Comparison of ENCODE assay signal across 12 cellular contexts in the genomic region with DNA sequence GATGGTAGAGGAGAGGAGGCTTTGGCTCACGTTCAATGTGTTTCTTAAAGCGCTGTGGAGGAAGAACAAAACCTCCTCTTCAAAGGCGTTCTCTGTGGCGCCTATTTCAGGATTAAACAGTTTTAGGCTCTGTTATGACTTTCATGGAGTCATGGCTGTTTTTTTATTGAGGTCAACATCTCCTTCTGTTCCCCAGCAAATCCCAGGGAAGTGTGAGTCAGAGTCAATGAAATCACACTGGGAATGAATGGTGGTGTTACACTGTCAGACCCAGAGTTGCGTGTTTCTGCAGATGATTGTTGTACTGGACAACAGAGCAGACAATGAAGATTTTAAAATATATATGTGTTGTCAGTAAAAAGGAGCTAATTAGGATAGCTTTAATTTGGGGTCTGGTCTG.
A peak's percentile ranks its signal among the peaks of the same experiment; 100 is the strongest.
DNase-seq lines count a peak whose midpoint lies in the region; ATAC-seq, FAIRE-seq and TF ChIP-seq lines count a peak whose summit lies in the region.
"Had no signal": no experiment of that assay in that cellular context is flagged by ENCODE, and none has a peak within 500 bp of the region (broad histone marks: within the 10 kb centered on the region; RNA-seq: fewer than 3 reads in every experiment).

No MANE protein-coding gene starts in this region.

- H3K27me3 ChIP-seq in astrocyte (ENCODE audit: insufficient read depth, low read length) (no peaks in the 10 kb centered on the region), heart right ventricle (no peaks in the 10 kb centered on the region), skeletal muscle satellite cell (ENCODE audit: control insufficient read depth, insufficient read depth, low read length) (no peaks in the 10 kb centered on the region), vagina (no peaks in the 10 kb centered on the region)

- H3K27ac Mint-ChIP-seq in astrocyte (ENCODE audit: unreplicated experiment): peak overlapping the region; percentile 96
- no peak overlapping the region for H3K27ac Mint-ChIP-seq in stimulated activated naive B cell treated with anti-CD40 and anti-IgM and Interleukin-4, amounts not matched to agents 10 μg/mL and 1 μg/mL and 100 μg/mL, for 72 hours
- H3K27ac Mint-ChIP-seq: activated naive CD8-positive, alpha-beta T cell treated with anti-CD3 and anti-CD28 coated beads for 36 hours had no signal

- H3K9ac ChIP-seq in astrocyte (ENCODE audit: low read length) (peak overlapping the region; percentile 66), skeletal muscle satellite cell (ENCODE audit: low read depth, low read length) (peak overlapping the region; percentile 31)

- FAIRE-seq in astrocyte (lab: Jason Lieb, UNC): peak; percentile 93

- H3K4me1 ChIP-seq in astrocyte (ENCODE audit: insufficient read depth, low read length) (peaks cover 36% of the 10 kb centered on the region), heart right ventricle (peaks cover 0 to 36% (median 29%) of the 10 kb centered on the region in 9 donors), skeletal muscle satellite cell (ENCODE audit: control insufficient read depth, insufficient read depth, low read length) (peaks cover 35% of the 10 kb centered on the region), vagina (peaks cover 16% of the 10 kb centered on the region)

- H3K9me3 ChIP-seq in astrocyte (ENCODE audit: insufficient read depth, low read depth, low read length) (no peaks in the 10 kb centered on the region), heart right ventricle (no peaks in the 10 kb centered on the region), skeletal muscle satellite cell (replicated peaks; ENCODE audit: low read length) (no peaks in the 10 kb centered on the region), vagina (no peaks in the 10 kb centered on the region)

- intact Hi-C loops in heart right ventricle (cut with DNase I): loop anchor here in 1 of 10 donors (10.0 kb wide), 1 partner anchor 122 kb away; no protein-coding TSS in a partner anchor
- intact Hi-C loops in vagina (cut with DNase I): no loop called here

- H3K36me3 ChIP-seq in astrocyte (ENCODE audit: insufficient read depth, low read length) (no peaks in the 10 kb centered on the region), heart right ventricle (no peaks in the 10 kb centered on the region), skeletal muscle satellite cell (ENCODE audit: insufficient read depth, low read length) (no peaks in the 10 kb centered on the region), vagina (no peaks in the 10 kb centered on the region)

- H3K4me1 Mint-ChIP-seq in astrocyte (ENCODE audit: low read depth, unreplicated experiment): peaks cover 33% of the 10 kb centered on the region
- peaks cover 4 to 12% of the 10 kb centered on the region in 2 donors for H3K4me1 Mint-ChIP-seq in stimulated activated naive B cell treated with anti-CD40 and anti-IgM and Interleukin-4, amounts not matched to agents 10 μg/mL and 1 μg/mL and 100 μg/mL, for 72 hours
- H3K4me1 Mint-ChIP-seq: activated naive CD8-positive, alpha-beta T cell treated with anti-CD3 and anti-CD28 coated beads for 36 hours had no signal

- no peaks in the 10 kb centered on the region for H3K79me2 ChIP-seq in astrocyte (ENCODE audit: insufficient read depth, low read length)

- 74 to 78% methylated on average over 5 of the region's 5 CpGs for WGBS in heart right ventricle, 2 donors

- TF ChIP-seq CTCF in astrocyte (IDR thresholded peaks at IDR 0.05; ENCODE audit: insufficient read depth, low read depth, low read length) (no peak), heart right ventricle (IDR thresholded peaks at IDR 0.05) (no peak), vagina (IDR thresholded peaks at IDR 0.05) (no peak)

- H3K27ac ChIP-seq in astrocyte (ENCODE audit: low read depth, low read length): peak overlapping the region; percentile 89
- H3K27ac ChIP-seq in heart right ventricle: peak overlapping the region in 6 of 10 donors; percentile 16 to 64 (median 48)
- no peak overlapping the region for H3K27ac ChIP-seq in vagina
- H3K27ac ChIP-seq: VCaP had no signal

- DNase-seq in GOT3 (lab: John Stamatoyannopoulos, UW): peak; percentile 20
- DNase-seq in astrocyte (ENCODE audit: low read depth): peak; percentile 93
- DNase-seq in heart right ventricle: peak in 1 of 2 donors; percentile 11
- no peak for DNase-seq in GDM1 (lab: John Stamatoyannopoulos, UW)
- no peak for DNase-seq in vagina (ENCODE audit: extremely low spot score in 2 of 2)
- no peak for DNase-seq in SHP77 (lab: John Stamatoyannopoulos, UW)
- DNase-seq in stimulated activated naive B cell treated with anti-CD40 and anti-IgM and Interleukin-4, amounts not matched to agents 10 μg/mL and 1 μg/mL and 100 μg/mL, for 72 hours: no peak
- DNase-seq: activated naive CD8-positive, alpha-beta T cell treated with anti-CD3 and anti-CD28 coated beads for 36 hours; NCI-H2171 had no signal

- TF ChIP-seq POLR2A in vagina (IDR thresholded peaks at IDR 0.05): no peak

- peak overlapping the region; percentile 73 for H2AFZ ChIP-seq in astrocyte (ENCODE audit: low read depth, low read length)

- H3K36me3 Mint-ChIP-seq in astrocyte (ENCODE audit: low read depth, unreplicated experiment): no peaks in the 10 kb centered on the region
- no peaks in the 10 kb centered on the region for H3K36me3 Mint-ChIP-seq in stimulated activated naive B cell treated with anti-CD40 and anti-IgM and Interleukin-4, amounts not matched to agents 10 μg/mL and 1 μg/mL and 100 μg/mL, for 72 hours
- H3K36me3 Mint-ChIP-seq: activated naive CD8-positive, alpha-beta T cell treated with anti-CD3 and anti-CD28 coated beads for 36 hours had no signal

- no peaks in the 10 kb centered on the region for H3K27me3 Mint-ChIP-seq in astrocyte (ENCODE audit: low read depth, unreplicated experiment)
- H3K27me3 Mint-ChIP-seq in stimulated activated naive B cell treated with anti-CD40 and anti-IgM and Interleukin-4, amounts not matched to agents 10 μg/mL and 1 μg/mL and 100 μg/mL, for 72 hours: no peaks in the 10 kb centered on the region
- H3K27me3 Mint-ChIP-seq: activated naive CD8-positive, alpha-beta T cell treated with anti-CD3 and anti-CD28 coated beads for 36 hours had no signal

- H3K4me2 ChIP-seq in astrocyte (ENCODE audit: low read length) (peak overlapping the region; percentile 54), skeletal muscle satellite cell (ENCODE audit: low read length) (no peak overlapping the region)

- no peaks in the 10 kb centered on the region for H4K20me1 ChIP-seq in astrocyte (ENCODE audit: insufficient read depth, low read length)

- peak in 7 of 8 donors; percentile 43 to 90 (median 73) for ATAC-seq in heart right ventricle
- ATAC-seq in stimulated activated naive B cell treated with anti-CD40 and anti-IgM and Interleukin-4, amounts not matched to agents 10 μg/mL and 1 μg/mL and 100 μg/mL, for 72 hours (replicated peaks): no peak

- H3K4me3 ChIP-seq in astrocyte (ENCODE audit: insufficient read depth, low read depth, low read length) (no peak overlapping the region), heart right ventricle (no peak overlapping the region), skeletal muscle satellite cell (ENCODE audit: low read length) (no peak overlapping the region), vagina (no peak overlapping the region)
- H3K4me3 ChIP-seq: skin epidermis had no signal

- no peak overlapping the region for H3K4me3 Mint-ChIP-seq in astrocyte (ENCODE audit: unreplicated experiment)
- no peak overlapping the region for H3K4me3 Mint-ChIP-seq in stimulated activated naive B cell treated with anti-CD40 and anti-IgM and Interleukin-4, amounts not matched to agents 10 μg/mL and 1 μg/mL and 100 μg/mL, for 72 hours
- H3K4me3 Mint-ChIP-seq: activated naive CD8-positive, alpha-beta T cell treated with anti-CD3 and anti-CD28 coated beads for 36 hours had no signal

- H3K9me3 Mint-ChIP-seq in astrocyte (ENCODE audit: unreplicated experiment): no peaks in the 10 kb centered on the region
- H3K9me3 Mint-ChIP-seq in stimulated activated naive B cell treated with anti-CD40 and anti-IgM and Interleukin-4, amounts not matched to agents 10 μg/mL and 1 μg/mL and 100 μg/mL, for 72 hours: no peaks in the 10 kb centered on the region
- H3K9me3 Mint-ChIP-seq: activated naive CD8-positive, alpha-beta T cell treated with anti-CD3 and anti-CD28 coated beads for 36 hours had no signal

Comparison
In these comparisons a context has a peak if more than half of its experiments do, and no peak if none do; other contexts are left out.
1. DNase-seq: peak in GOT3 (single experiment) and astrocyte (single experiment); none in GDM1 (single experiment), vagina (0 of 2), SHP77 (0 of 2) and stimulated activated naive B cell treated with anti-CD40 and anti-IgM and Interleukin-4, amounts not matched to agents 10 μg/mL and 1 μg/mL and 100 μg/mL, for 72 hours (single experiment).
2. ATAC-seq: peak in heart right ventricle (7 of 8); none in stimulated activated naive B cell treated with anti-CD40 and anti-IgM and Interleukin-4, amounts not matched to agents 10 μg/mL and 1 μg/mL and 100 μg/mL, for 72 hours (0 of 2).